Comparison of ENCODE assay signal across 10 cellular contexts in the genomic region with DNA sequence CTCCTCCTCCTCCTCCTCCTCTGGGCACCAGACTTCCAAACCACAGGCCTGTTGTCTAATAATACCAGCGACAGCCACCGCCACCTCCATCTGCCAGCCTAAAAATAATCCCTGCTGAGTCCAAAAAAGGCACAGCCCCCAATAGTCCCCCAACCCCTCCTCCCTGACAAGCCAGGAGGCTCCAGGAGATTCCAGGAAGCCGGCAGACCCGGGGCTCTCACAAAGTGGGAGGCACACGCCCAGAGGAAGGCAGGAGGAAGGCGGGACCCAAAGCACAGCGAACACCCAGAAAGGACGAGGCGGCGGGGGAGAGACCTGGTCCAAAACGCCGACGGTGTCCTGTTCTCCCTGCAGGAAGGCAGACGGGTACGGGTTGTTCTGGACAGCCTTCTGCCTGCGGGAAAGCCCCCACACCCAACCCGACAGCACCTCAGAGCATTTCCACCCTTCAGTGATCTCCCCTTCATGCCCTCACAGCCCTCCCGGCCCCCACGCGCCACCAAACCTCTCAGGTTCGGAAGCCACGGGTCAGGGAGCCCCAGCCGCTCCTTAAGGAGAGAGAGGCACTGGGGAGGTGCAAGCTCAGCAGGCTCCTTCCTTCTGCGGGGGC. TPM values are rescaled to one million over a fixed set of nuclear protein-coding genes. Genes with fewer than 3 reads are reported as not detected.
A peak's percentile ranks its signal among the peaks of the same experiment; 100 is the strongest.
DNase-seq lines count a peak whose midpoint lies in the region; ATAC-seq and TF ChIP-seq lines count a peak whose summit lies in the region.
"Had no signal": no experiment of that assay in that cellular context is flagged by ENCODE, and none has a peak within 500 bp of the region (broad histone marks: within the 10 kb centered on the region; RNA-seq: fewer than 3 reads in every experiment).

No MANE protein-coding gene starts in this region.

- no peak overlapping the region for H2AFZ ChIP-seq in ACC112 (ENCODE audit: low read length, unreplicated experiment)

- peaks cover 71% of the 10 kb centered on the region for H3K27me3 ChIP-seq in ACC112 (ENCODE audit: insufficient read depth, low read length)
- peaks cover 40% of the 10 kb centered on the region for H3K27me3 ChIP-seq in cardiac muscle cell

- H3K36me3 ChIP-seq in ACC112 (ENCODE audit: insufficient read depth, low read length) (no peaks in the 10 kb centered on the region), cardiac muscle cell (no peaks in the 10 kb centered on the region)

- H3K27ac ChIP-seq in ACC112 (ENCODE audit: low read depth, low read length) (no peak overlapping the region), cardiac muscle cell (peak overlapping the region; percentile 56)
- H3K27ac ChIP-seq: SK-N-MC had no signal

- H3K4me1 ChIP-seq in ACC112 (ENCODE audit: control insufficient read depth, insufficient read depth, low read length, unreplicated experiment): no peaks in the 10 kb centered on the region
- peaks cover 41% of the 10 kb centered on the region for H3K4me1 ChIP-seq in cardiac muscle cell (ENCODE audit: low read depth)

- H3K4me3 ChIP-seq in ACC112 (ENCODE audit: low read depth, low read length): 0 out of 2 replicates have a peak overlapping the region, but pooled peaks have one; percentile 49
- H3K4me3 ChIP-seq in cardiac muscle cell: no peak overlapping the region
- H3K4me3 ChIP-seq: SK-N-MC had no signal

- peak; percentile 15 for ATAC-seq in omental fat pad (ENCODE audit: low FRiP score)
- no peak for ATAC-seq in GM19463 (IDR thresholded peaks at IDR 0.05; ENCODE audit: unreplicated experiment)
- ATAC-seq in GM21619 (IDR thresholded peaks at IDR 0.05; ENCODE audit: unreplicated experiment): no peak

- H3K9me3 ChIP-seq in cardiac muscle cell (ENCODE audit: low read depth): no peaks in the 10 kb centered on the region

- DNase-seq in NCI-H69 (lab: John Stamatoyannopoulos, UW): peak; percentile 58
- DNase-seq in cardiac muscle cell (ENCODE audit: low read depth in 1 of 2, low spot score in 1 of 2): peak in 1 of 2 donors; percentile 62
- DNase-seq in omental fat pad (ENCODE audit: low spot score): no peak
- no peak for DNase-seq in A172 (ENCODE audit: low spot score)
- no peak for DNase-seq in activated CD4-positive, alpha-beta T cell treated with anti-CD3 and anti-CD28 coated beads for 4 hours
- DNase-seq: NCI-H1930 had no signal

- no peaks in the 10 kb centered on the region for H3K79me2 ChIP-seq in ACC112 (ENCODE audit: control insufficient read depth, insufficient read depth, low read length, unreplicated experiment)

- TF ChIP-seq CTCF in cardiac muscle cell (IDR thresholded peaks at IDR 0.05; ENCODE audit: low read depth, low read length) (no peak), omental fat pad (IDR thresholded peaks at IDR 0.05) (no peak)

RNA-seq across cellular contexts. Expression of a gene that starts 5.8 kb away (rescaled TPM):
- total RNA-seq in cardiac muscle cell (5.1 and 5.9 TPM in 2 replicates), omental fat pad (10 to 100 TPM in 1 of 4 donors, 1 to 10 TPM in 3; 2.0 to 29.7 (median 6.6) TPM)
- polyA plus RNA-seq in cardiac muscle cell: 1.7 and 2.3 TPM in 2 replicates
- 0.43 and 0.57 TPM in 2 replicates for total RNA-seq in A172 (2014; rRNA removed; shearing (Covaris generic))
